Comparison of ENCODE assay signal across 21 cellular contexts in genomic region chr10:132403511-132404168, GRCh38. TPM values are rescaled to one million over a fixed set of nuclear protein-coding genes. Genes with fewer than 3 reads are reported as not detected.
A peak's percentile ranks its signal among the peaks of the same experiment; 100 is the strongest.
DNase-seq lines count a peak whose midpoint lies in the region; ATAC-seq, FAIRE-seq and TF ChIP-seq lines count a peak whose summit lies in the region.
"Had no signal": no experiment of that assay in that cellular context is flagged by ENCODE, and none has a peak within 500 bp of the region (broad histone marks: within the 10 kb centered on the region; RNA-seq: fewer than 3 reads in every experiment).

No MANE protein-coding gene starts in this region.

- POLR2A ChIA-PET in HEK293T (lab: Yijun Ruan, JAX): no interaction called here

- H3K27me3 ChIP-seq in keratinocyte (ENCODE audit: control insufficient read depth, extremely low read depth, insufficient read depth, low read length) (no peaks in the 10 kb centered on the region), pancreas (no peaks in the 10 kb centered on the region)
- H3K27me3 ChIP-seq: gastroesophageal sphincter, tibial artery had no signal

- H3K9me3 ChIP-seq in keratinocyte (ENCODE audit: control insufficient read depth, low read depth, low read length) (no peaks in the 10 kb centered on the region), pancreas (no peaks in the 10 kb centered on the region)
- H3K9me3 ChIP-seq: gastroesophageal sphincter, tibial artery had no signal

- H3K4me3 Mint-ChIP-seq in Calu3 (ENCODE audit: low read depth, unreplicated experiment): no peak overlapping the region
- H3K4me3 Mint-ChIP-seq: activated CD8-positive, alpha-beta T cell treated with anti-CD3 and anti-CD28 coated beads for 36 hours; activated T-cell treated with anti-CD3 and anti-CD28 coated beads, Interleukin-2, amount 50 U/mL, for 4 hours had no signal

- ATAC-seq in pancreas (no peak), HG03439 (IDR thresholded peaks at IDR 0.05; ENCODE audit: unreplicated experiment) (no peak)
- ATAC-seq: activated CD8-positive, alpha-beta T cell treated with anti-CD3 and anti-CD28 coated beads for 36 hours; activated naive CD4-positive, alpha-beta T cell treated with anti-CD3 and anti-CD28 coated beads, Interleukin-2, amount 50 U/mL, for 72 hours; activated T-cell treated with anti-CD3 and anti-CD28 coated beads, Interleukin-2, amount 50 U/mL, for 4 hours; gastroesophageal sphincter; K562 had no signal

- no peaks in the 10 kb centered on the region for H3K9me3 Mint-ChIP-seq in Calu3 (ENCODE audit: low read depth, unreplicated experiment)
- H3K9me3 Mint-ChIP-seq: activated CD8-positive, alpha-beta T cell treated with anti-CD3 and anti-CD28 coated beads for 36 hours; activated naive CD4-positive, alpha-beta T cell treated with anti-CD3 and anti-CD28 coated beads, Interleukin-2, amount 50 U/mL, for 72 hours; activated T-cell treated with anti-CD3 and anti-CD28 coated beads, Interleukin-2, amount 50 U/mL, for 4 hours had no signal

- BruUV-seq in Calu3 (replicated peaks; lab: Mats Ljungman, UMichigan): no TSS peak

- no peak overlapping the region for H3K9ac ChIP-seq in keratinocyte (ENCODE audit: control insufficient read depth, extremely low read depth, insufficient read depth, low read length)

- no peaks in the 10 kb centered on the region for H3K27me3 Mint-ChIP-seq in Calu3 (ENCODE audit: unreplicated experiment)
- H3K27me3 Mint-ChIP-seq: activated CD8-positive, alpha-beta T cell treated with anti-CD3 and anti-CD28 coated beads for 36 hours had no signal

- FAIRE-seq in keratinocyte (lab: Jason Lieb, UNC) (no peak), pancreas (lab: Jason Lieb, UNC) (no peak)
- FAIRE-seq: GM18507, K562 had no signal

- H3K36me3 Mint-ChIP-seq in Calu3 (ENCODE audit: insufficient read depth, unreplicated experiment): peaks cover 30% of the 10 kb centered on the region
- H3K36me3 Mint-ChIP-seq: activated naive CD4-positive, alpha-beta T cell treated with anti-CD3 and anti-CD28 coated beads, Interleukin-2, amount 50 U/mL, for 72 hours had no signal

- no peak overlapping the region for H2AFZ ChIP-seq in keratinocyte (ENCODE audit: control insufficient read depth, low read length)

- peaks cover 3 to 15% of the 10 kb centered on the region in 2 experiments for H3K36me3 ChIP-seq in keratinocyte (ENCODE audit: control insufficient read depth in 2 of 2, extremely low read depth in 1 of 2, insufficient read depth in 2 of 2, low read length in 2 of 2)
- H3K36me3 ChIP-seq in pancreas: peaks cover 0 to 18% (median 16%) of the 10 kb centered on the region in 3 donors

- no peaks in the 10 kb centered on the region for H3K4me1 Mint-ChIP-seq in Calu3 (ENCODE audit: low read depth, unreplicated experiment)

- peaks cover 42% of the 10 kb centered on the region for H3K79me2 ChIP-seq in keratinocyte (ENCODE audit: control insufficient read depth, insufficient read depth, low read length)

- WGBS in pancreas, 2 donors: 46 to 56% methylated on average over 25 of the region's 25 CpGs

- H3K4me3 ChIP-seq in keratinocyte (ENCODE audit: control insufficient read depth in 2 of 3, extremely low read depth in 1 of 3, insufficient read depth in 2 of 3, low read depth in 1 of 3, low read length in 3 of 3): no peak overlapping the region
- H3K4me3 ChIP-seq in pancreas: no peak overlapping the region
- H3K4me3 ChIP-seq: gastroesophageal sphincter, K562, lung, tibial artery had no signal

- H4K20me1 ChIP-seq in keratinocyte (ENCODE audit: control insufficient read depth, extremely low read depth, insufficient read depth, low read length): peaks cover 3% of the 10 kb centered on the region

- CTCF ChIA-PET in Calu3 (lab: Charles Lee) (no interaction called here), HEK293T (lab: Yijun Ruan, JAX) (no interaction called here)

- intact Hi-C loops in Calu3 (cut with micrococcal nuclease; ENCODE audit: unreplicated experiment): no loop called here
- intact Hi-C loops in pancreas (cut with DNase I): no loop called here

- peak overlapping the region; percentile 22 for H3K4me2 ChIP-seq in keratinocyte (ENCODE audit: control insufficient read depth, extremely low read depth, insufficient read depth, low read depth, low read length)

- no peaks in the 10 kb centered on the region for H3K9me1 ChIP-seq in keratinocyte (ENCODE audit: control insufficient read depth, extremely low read depth, insufficient read depth, low read length)

- peaks cover 24% of the 10 kb centered on the region for H3K4me1 ChIP-seq in keratinocyte (ENCODE audit: control insufficient read depth, extremely low read depth, insufficient read depth, low read length)
- peaks cover 45 to 65% (median 61%) of the 10 kb centered on the region in 3 donors for H3K4me1 ChIP-seq in pancreas

- dilution Hi-C loops in keratinocyte (cut with MboI; ENCODE audit: extremely low pct_ligation_motif_present, low sequenced_read_pairs): no loop called here

- no peak overlapping the region for H3K27ac Mint-ChIP-seq in Calu3 (ENCODE audit: unreplicated experiment)
- H3K27ac Mint-ChIP-seq: activated CD8-positive, alpha-beta T cell treated with anti-CD3 and anti-CD28 coated beads for 36 hours; activated naive CD4-positive, alpha-beta T cell treated with anti-CD3 and anti-CD28 coated beads, Interleukin-2, amount 50 U/mL, for 72 hours had no signal

- DNase-seq in Calu3: peak; percentile 35
- DNase-seq in keratinocyte (ENCODE audit: low read depth, low spot score): no peak
- DNase-seq in pancreas: peak; percentile 26 to 62 (median 37)
- no peak for DNase-seq in HuH-7 (ENCODE audit: low spot score)
- DNase-seq in HEK293T (ENCODE audit: extremely low spot score): no peak
- DNase-seq: activated CD8-positive, alpha-beta T cell treated with anti-CD3 and anti-CD28 coated beads for 36 hours; activated T-cell treated with anti-CD3 and anti-CD28 coated beads, Interleukin-2, amount 50 U/mL, for 4 hours; MV-4-11; NCI-H2081; NCI-H510A treated with DMSO at 0.1 percent for 48 hours; SHP77; stimulated activated CD4-positive, alpha-beta T cell treated with anti-CD3 and anti-CD28 coated beads, Interleukin-12 subunit alpha, Interleukin-12 subunit beta, amount 100 ng/mL, for 4 hours; tibial artery; WERI-Rb-1 had no signal

- TF ChIP-seq CTCF in Calu3 (IDR thresholded peaks at IDR 0.05; ENCODE audit: unreplicated experiment): no peak
- no peak for TF ChIP-seq CTCF in VCaP (conservative IDR thresholded peaks at IDR 0.05)
- TF ChIP-seq CTCF in keratinocyte (optimal IDR thresholded peaks at IDR 0.05 in 1 of 3, IDR thresholded peaks at IDR 0.05 in 1 of 3, conservative IDR thresholded peaks at IDR 0.05 in 1 of 3; ENCODE audit: extremely low read depth in 1 of 3, insufficient read depth in 2 of 3, low read length in 3 of 3): no peak
- no peak for TF ChIP-seq CTCF in pancreas (IDR thresholded peaks at IDR 0.05)

- H3K27ac ChIP-seq in VCaP (peak overlapping the region; percentile 99; the same call in 1 of the 2 replicates), keratinocyte (ENCODE audit: control insufficient read depth, insufficient read depth, low read length) (peak overlapping the region; percentile 20), pancreas (peak overlapping the region in 3 of 4 donors; percentile 42 to 45 (median 44))
- H3K27ac ChIP-seq: gastroesophageal sphincter, tibial artery, WERI-Rb-1 had no signal

TF ChIP-seq in HEK293T, 16 proteins besides CTCF, POLR2A, EP300 and RAD21:
- TF ChIP-seq NFRKB (IDR thresholded peaks at IDR 0.05): no peak
- TF ChIP-seq TARDBP (IDR thresholded peaks at IDR 0.05): no peak
- TF ChIP-seq L3MBTL2 (conservative IDR thresholded peaks at IDR 0.05): no peak
- no peak for TF ChIP-seq HDGF (IDR thresholded peaks at IDR 0.05; ENCODE audit: borderline replicate concordance)
- TF ChIP-seq ZNF384 (IDR thresholded peaks at IDR 0.05): no peak
- TF ChIP-seq ELF4 (IDR thresholded peaks at IDR 0.05): no peak
- TF ChIP-seq LEF1 (IDR thresholded peaks at IDR 0.05; ENCODE audit: borderline replicate concordance): no peak
- TF ChIP-seq PKNOX1 (IDR thresholded peaks at IDR 0.05): no peak
- no peak for TF ChIP-seq SP1 (IDR thresholded peaks at IDR 0.05)
- TF ChIP-seq FOXK2 (IDR thresholded peaks at IDR 0.05): no peak
- no peak for TF ChIP-seq SUZ12 (IDR thresholded peaks at IDR 0.05)
- TF ChIP-seq ARNT (IDR thresholded peaks at IDR 0.05): no peak
- no peak for TF ChIP-seq BHLHE40 (IDR thresholded peaks at IDR 0.05; ENCODE audit: borderline replicate concordance)
- TF ChIP-seq CTBP1 (IDR thresholded peaks at IDR 0.05; ENCODE audit: borderline replicate concordance): no peak
- no peak for TF ChIP-seq FOXM1 (IDR thresholded peaks at IDR 0.05; ENCODE audit: borderline replicate concordance)
- TF ChIP-seq FOXA1 (IDR thresholded peaks at IDR 0.05): no peak

RNA-seq across cellular contexts. Expression of gene PWWP2B, which starts 6.6 kb away (rescaled TPM):
- 12.9 and 15.8 TPM in 2 replicates for total RNA-seq in Calu3 (2022)
- polyA plus RNA-seq in keratinocyte: 3.1 to 6.5 TPM (median 3.8 TPM) in 3 replicates
- polyA plus RNA-seq in keratinocyte (2011; ENCODE audit: low read depth): 4.3 TPM
- polyA plus RNA-seq in keratinocyte (2011; cell fraction: cytosol; rRNA removed): 2.2 and 5.8 TPM in 2 replicates
- polyA plus RNA-seq in keratinocyte (2011; cell fraction: nucleus; rRNA removed): 6.3 and 9.1 TPM in 2 replicates
- 8.8 and 10.9 TPM in 2 replicates for polyA plus RNA-seq in keratinocyte (2012; ENCODE audit: low replicate concordance)
- polyA minus RNA-seq in keratinocyte: 1.8 to 2.5 TPM (median 2.1 TPM) in 3 replicates
- polyA minus RNA-seq in keratinocyte (2011; cell fraction: cytosol; rRNA and poly(A)+ RNA removed): 20.3 TPM
- polyA minus RNA-seq in keratinocyte (2011; cell fraction: nucleus; rRNA and poly(A)+ RNA removed): 7.9 and 10.7 TPM in 2 replicates
- 10 to 100 TPM; 17.8 to 44.1 (median 25.9) TPM for total RNA-seq in pancreas
- polyA plus RNA-seq in pancreas: 10 to 100 TPM; 23.5 to 25.2 TPM

Comparison
In these comparisons a context has a peak if more than half of its experiments do, and no peak if none do; other contexts are left out.
1. DNase-seq: peak in Calu3 (single experiment) and pancreas (6 of 6); none in keratinocyte (single experiment), HuH-7 (single experiment) and HEK293T (single experiment).
2. H3K27ac ChIP-seq: peak in every context shown above with its lines; median percentile 99 in VCaP; 44 in pancreas; 20 in keratinocyte.